In the genomic region with DNA sequence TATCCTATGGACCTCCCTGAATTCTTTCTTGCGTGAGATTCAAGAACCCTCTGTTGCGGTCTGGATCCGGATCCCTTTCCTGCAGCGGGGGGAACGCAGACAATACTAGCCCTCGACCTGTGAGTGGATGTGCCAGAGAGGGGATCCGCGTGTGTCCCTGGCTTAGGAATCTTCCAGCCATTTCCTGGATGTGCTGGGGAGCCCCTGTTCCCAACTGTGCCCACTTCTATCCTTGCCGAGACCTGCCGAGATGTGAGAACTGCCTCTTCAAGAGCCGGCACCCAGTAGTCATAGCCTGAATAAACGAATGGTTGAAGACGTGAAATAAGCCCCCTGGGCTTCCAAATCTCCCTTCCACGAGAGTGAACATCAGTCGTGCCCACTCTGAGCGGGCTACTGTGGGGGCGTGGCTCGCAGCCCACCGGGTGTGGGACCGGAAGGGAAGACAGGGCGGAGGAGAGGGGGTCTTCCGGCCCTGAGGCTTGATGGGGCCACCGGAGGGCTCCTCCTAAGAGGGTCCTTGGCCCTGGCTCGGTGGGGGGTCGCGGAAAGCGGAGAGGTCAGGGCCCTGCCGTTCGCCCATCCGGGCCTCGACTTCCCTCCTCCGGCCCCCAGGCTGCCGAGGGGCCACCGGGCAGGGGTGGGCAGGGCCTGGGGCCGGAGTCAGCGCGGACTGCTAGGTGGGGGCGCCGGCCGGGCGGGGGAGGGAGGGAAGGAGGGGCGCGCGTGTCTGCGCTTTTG, we compare ENCODE assay signal across 9 cellular contexts. TPM values are rescaled to one million over a fixed set of nuclear protein-coding genes. Genes with fewer than 3 reads are reported as not detected.
A peak's percentile ranks its signal among the peaks of the same experiment; 100 is the strongest.
DNase-seq lines count a peak whose midpoint lies in the region; ATAC-seq and TF ChIP-seq lines count a peak whose summit lies in the region.
"Had no signal": no experiment of that assay in that cellular context is flagged by ENCODE, and none has a peak within 500 bp of the region (broad histone marks: within the 10 kb centered on the region; RNA-seq: fewer than 3 reads in every experiment).

No MANE protein-coding gene starts in this region.

- peak in 2 of 7 experiments; percentile 30 to 58 for DNase-seq in CD8-positive, alpha-beta T cell
- DNase-seq in HFFc6: no peak
- DNase-seq in activated naive CD8-positive, alpha-beta T cell treated with anti-CD3 and anti-CD28 coated beads, Interleukin-2, amount 50 U/mL, for 24 hours: no peak
- peak in 2 of 3 donors; percentile 8 to 9 for DNase-seq in immature natural killer cell
- no peak for DNase-seq in DMS114 treated with DMSO at 0.1 percent for 48 hours (lab: John Stamatoyannopoulos, UW; ENCODE audit: unreplicated experiment)
- no peak for DNase-seq in left lobe of liver (ENCODE audit: low spot score)
- DNase-seq in activated gamma-delta T cell (lab: John Stamatoyannopoulos, UW): no peak

- H3K4me1 Mint-ChIP-seq in CD8-positive, alpha-beta T cell (ENCODE audit: low read depth): peaks cover 20% of the 10 kb centered on the region
- H3K4me1 Mint-ChIP-seq in HFFc6 (ENCODE audit: low read depth): peaks cover 15% of the 10 kb centered on the region
- peaks cover 6% of the 10 kb centered on the region for H3K4me1 Mint-ChIP-seq in activated naive CD8-positive, alpha-beta T cell treated with anti-CD3 and anti-CD28 coated beads, Interleukin-2, amount 50 U/mL, for 24 hours
- H3K4me1 Mint-ChIP-seq in immature natural killer cell: peaks cover 5 to 8% of the 10 kb centered on the region in 2 donors

- H3K9me3 Mint-ChIP-seq in CD8-positive, alpha-beta T cell: no peaks in the 10 kb centered on the region
- H3K9me3 Mint-ChIP-seq in HFFc6: no peaks in the 10 kb centered on the region
- no peaks in the 10 kb centered on the region for H3K9me3 Mint-ChIP-seq in activated naive CD8-positive, alpha-beta T cell treated with anti-CD3 and anti-CD28 coated beads, Interleukin-2, amount 50 U/mL, for 24 hours
- H3K9me3 Mint-ChIP-seq in immature natural killer cell: no peaks in the 10 kb centered on the region

- TF ChIP-seq CTCF in CD8-positive, alpha-beta T cell (IDR thresholded peaks at IDR 0.05): no peak
- TF ChIP-seq CTCF in HFFc6 (IDR thresholded peaks at IDR 0.05): no peak

- no peaks in the 10 kb centered on the region for H3K27me3 ChIP-seq in CD8-positive, alpha-beta T cell (ENCODE audit: insufficient read depth, low read length)
- H3K27me3 ChIP-seq in subcutaneous abdominal adipose tissue (ENCODE audit: control insufficient read depth in 5 of 5, insufficient read depth in 4 of 5, low read length in 5 of 5): peaks cover 0 to 8% (median 0%) of the 10 kb centered on the region in 5 donors

- peak overlapping the region in 4 of 5 donors; percentile 36 to 64 (median 47) for H3K9ac ChIP-seq in subcutaneous abdominal adipose tissue (ENCODE audit: low read length in 5 of 5)

- H3K4me3 ChIP-seq in CD8-positive, alpha-beta T cell (ENCODE audit: low read depth, low read length): peak overlapping the region; percentile 71
- peak overlapping the region in 4 of 5 donors; percentile 68 to 85 (median 78) for H3K4me3 ChIP-seq in subcutaneous abdominal adipose tissue (ENCODE audit: low read depth in 1 of 5, low read length in 5 of 5)

- intact Hi-C loops in CD8-positive, alpha-beta T cell (cut with DNase I, micrococcal nuclease): loop anchor here (1.0 to 10.0 kb wide), 6 partner anchors 50 to 448 kb away; a partner anchor contains a TSS

- no peaks in the 10 kb centered on the region for H3K9me3 ChIP-seq in CD8-positive, alpha-beta T cell (ENCODE audit: low read length)
- no peaks in the 10 kb centered on the region for H3K9me3 ChIP-seq in subcutaneous abdominal adipose tissue (ENCODE audit: control insufficient read depth in 5 of 5, low read length in 5 of 5)

- CTCF ChIA-PET in CD8-positive, alpha-beta T cell (lab: Charles Lee): interaction anchor here (1.1 kb wide), 1 partner anchor 50 kb away, joined by 3 read pairs; no protein-coding TSS in a partner anchor

- no peaks in the 10 kb centered on the region for H3K27me3 Mint-ChIP-seq in CD8-positive, alpha-beta T cell (ENCODE audit: low read depth)
- H3K27me3 Mint-ChIP-seq in HFFc6 (ENCODE audit: insufficient read depth) (peaks cover 13% of the 10 kb centered on the region), immature natural killer cell (ENCODE audit: low read depth in 3 of 3) (peaks cover 0 to 7% (median 2%) of the 10 kb centered on the region in 3 donors)
- H3K27me3 Mint-ChIP-seq in activated naive CD8-positive, alpha-beta T cell treated with anti-CD3 and anti-CD28 coated beads, Interleukin-2, amount 50 U/mL, for 24 hours: peaks cover 10% of the 10 kb centered on the region

- POLR2A ChIA-PET in CD8-positive, alpha-beta T cell (lab: Charles Lee): interaction anchor here (1.1 kb wide), 2 partner anchors 51 to 73 kb away, joined by 6 to 12 read pairs; a partner anchor contains a TSS

- H3K4me3 Mint-ChIP-seq in CD8-positive, alpha-beta T cell: peak overlapping the region; percentile 85
- peak overlapping the region; percentile 83 for H3K4me3 Mint-ChIP-seq in HFFc6
- peak overlapping the region; percentile 81 for H3K4me3 Mint-ChIP-seq in activated naive CD8-positive, alpha-beta T cell treated with anti-CD3 and anti-CD28 coated beads, Interleukin-2, amount 50 U/mL, for 24 hours
- H3K4me3 Mint-ChIP-seq in immature natural killer cell: peak overlapping the region; percentile 80 to 88 (median 83)

- H3K27ac ChIP-seq in CD8-positive, alpha-beta T cell (ENCODE audit: low read depth, low read length): no peak overlapping the region
- no peak overlapping the region for H3K27ac ChIP-seq in subcutaneous abdominal adipose tissue (ENCODE audit: low read depth, low read length)

- H3K27ac Mint-ChIP-seq in CD8-positive, alpha-beta T cell: peak overlapping the region; percentile 58
- H3K27ac Mint-ChIP-seq in HFFc6 (no peak overlapping the region), immature natural killer cell (peak overlapping the region; percentile 57 to 86 (median 79))
- H3K27ac Mint-ChIP-seq in activated naive CD8-positive, alpha-beta T cell treated with anti-CD3 and anti-CD28 coated beads, Interleukin-2, amount 50 U/mL, for 24 hours: peak overlapping the region; percentile 65

- no peaks in the 10 kb centered on the region for H3K36me3 ChIP-seq in CD8-positive, alpha-beta T cell (ENCODE audit: insufficient read depth, low read length)
- H3K36me3 ChIP-seq in subcutaneous abdominal adipose tissue (ENCODE audit: control insufficient read depth in 5 of 5, insufficient read depth in 5 of 5, low read length in 5 of 5): no peaks in the 10 kb centered on the region

- ATAC-seq in CD8-positive, alpha-beta T cell: peak; percentile 12
- ATAC-seq in activated naive CD8-positive, alpha-beta T cell treated with anti-CD3 and anti-CD28 coated beads, Interleukin-2, amount 50 U/mL, for 24 hours: no peak
- ATAC-seq in left lobe of liver: no peak

- H3K4me1 ChIP-seq in CD8-positive, alpha-beta T cell (ENCODE audit: insufficient read depth, low read length): peaks cover 9% of the 10 kb centered on the region
- peaks cover 0 to 24% (median 21%) of the 10 kb centered on the region in 5 donors for H3K4me1 ChIP-seq in subcutaneous abdominal adipose tissue (ENCODE audit: control insufficient read depth in 5 of 5, insufficient read depth in 5 of 5, low read length in 5 of 5)

- H3K36me3 Mint-ChIP-seq in CD8-positive, alpha-beta T cell: peaks cover 2% of the 10 kb centered on the region
- H3K36me3 Mint-ChIP-seq in HFFc6 (ENCODE audit: low read depth): peaks cover 9% of the 10 kb centered on the region; the same call in 1 of the 2 replicates
- H3K36me3 Mint-ChIP-seq in activated naive CD8-positive, alpha-beta T cell treated with anti-CD3 and anti-CD28 coated beads, Interleukin-2, amount 50 U/mL, for 24 hours (ENCODE audit: low read depth): no peaks in the 10 kb centered on the region
- H3K36me3 Mint-ChIP-seq in immature natural killer cell: no peaks in the 10 kb centered on the region

RNA-seq across cellular contexts. Expression of a gene that starts 1.3 kb away (rescaled TPM):
- 1 to 10 TPM; 4.8 to 5.8 TPM for total RNA-seq in CD8-positive, alpha-beta T cell
- 10 to 100 TPM in 4 of 6 experiments, 1 to 10 TPM in 2; 7.4 to 16.5 (median 13.7) TPM for total RNA-seq in HFFc6 (2021; fragmentation: NEBNext Ultra II Directional; extraction: Animal tissue kit (Norgen Biotek cat#: 25700))
- polyA plus RNA-seq in immature natural killer cell: 1 to 10 TPM in 1 of 3 donors, under 1 TPM in 1, not detected in 1; 0.24 to 2.6 TPM
- 0.40 TPM for total RNA-seq in left lobe of liver

RNA-seq across cellular contexts. Expression of a gene that starts 14.9 kb away (rescaled TPM):
- total RNA-seq in CD8-positive, alpha-beta T cell: not detected
- total RNA-seq in HFFc6 (2021; fragmentation: NEBNext Ultra II Directional; extraction: Animal tissue kit (Norgen Biotek cat#: 25700)): not detected
- not detected for polyA plus RNA-seq in immature natural killer cell
- total RNA-seq in left lobe of liver: not detected
- total RNA-seq: lung microvascular endothelial cell had no signal

RNA-seq across cellular contexts. Expression of a gene that starts 39.7 kb away (rescaled TPM):
- total RNA-seq in CD8-positive, alpha-beta T cell: under 1 TPM in 1 of 2 experiments, not detected in 1; 0.03 TPM
- total RNA-seq in HFFc6 (2021; fragmentation: NEBNext Ultra II Directional; extraction: Animal tissue kit (Norgen Biotek cat#: 25700)): 100 to 1,000 TPM; 492 to 540 (median 512) TPM
- polyA plus RNA-seq in immature natural killer cell: not detected
- total RNA-seq in left lobe of liver: 0.55 TPM

RNA-seq across cellular contexts. Expression of a gene that starts 51.3 kb away (rescaled TPM):
- 10 to 100 TPM; 29.9 to 31.9 TPM for total RNA-seq in CD8-positive, alpha-beta T cell
- 100 to 1,000 TPM; 821 to 941 (median 887) TPM for total RNA-seq in HFFc6 (2021; fragmentation: NEBNext Ultra II Directional; extraction: Animal tissue kit (Norgen Biotek cat#: 25700))
- polyA plus RNA-seq in immature natural killer cell: 10 to 100 TPM; 26.6 to 49.3 (median 45.9) TPM
- total RNA-seq in left lobe of liver: 27.5 TPM

Comparison
In these comparisons a context has a peak if more than half of its experiments do, and no peak if none do; other contexts are left out.
1. DNase-seq: peak in immature natural killer cell (2 of 3); none in HFFc6 (single experiment), activated naive CD8-positive, alpha-beta T cell treated with anti-CD3 and anti-CD28 coated beads, Interleukin-2, amount 50 U/mL, for 24 hours (single experiment), DMS114 treated with DMSO at 0.1 percent for 48 hours (single experiment), left lobe of liver (single experiment) and activated gamma-delta T cell (single experiment).
2. RNA of a gene that starts 39.7 kb away (total RNA-seq): 492 to 540 TPM in HFFc6; 0.55 TPM in left lobe of liver (single experiment) and 0.03 TPM in CD8-positive, alpha-beta T cell; every median in the first group is over 100 times any median in the second.
3. Peak in every context shown above with its lines, with median percentiles within 50 percentile points of each other: H3K4me3 Mint-ChIP-seq.